In the genomic region with DNA sequence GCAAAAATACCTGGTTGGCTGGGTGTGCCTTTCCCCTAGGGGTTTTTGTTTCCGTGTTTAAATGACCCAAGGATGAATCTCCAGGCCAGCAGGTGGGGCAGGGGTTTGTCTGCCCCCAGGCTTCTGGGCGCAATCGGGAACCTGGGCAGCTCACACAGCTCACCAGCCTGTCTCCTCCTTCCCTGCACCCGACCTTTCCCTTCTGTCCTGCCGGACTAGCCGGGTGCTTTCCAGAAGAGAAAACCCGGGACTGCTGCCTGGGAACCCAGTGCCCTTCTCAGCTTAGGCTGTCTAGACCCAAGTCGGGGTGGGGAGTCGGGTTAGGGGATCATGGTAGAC, we compare ENCODE assay signal across 1 cellular context.
TF ChIP-seq lines count a peak whose summit lies in the region.

No MANE protein-coding gene starts in this region.

TF ChIP-seq in A549, 52 proteins besides CTCF, POLR2A, EP300 and RAD21 (continued from another document):
- no peak for TF ChIP-seq REST (IDR thresholded peaks at IDR 0.05)
- TF ChIP-seq NFE2L2 (conservative IDR thresholded peaks at IDR 0.05; ENCODE audit: low read length), result no peak
- TF ChIP-seq ZFP36 (IDR thresholded peaks at IDR 0.05; ENCODE audit: borderline replicate concordance, partially characterized antibody), result no peak
- TF ChIP-seq CHD2 (IDR thresholded peaks at IDR 0.05; ENCODE audit: low read length, partially characterized antibody), result no peak
- no peak for TF ChIP-seq HOXB13 (CRISPR knock-in tag; IDR thresholded peaks at IDR 0.05; ENCODE audit: low read depth)
- TF ChIP-seq NR3C1 (IDR thresholded peaks at IDR 0.05), result no peak
- no peak for TF ChIP-seq ESRRA (IDR thresholded peaks at IDR 0.05; ENCODE audit: borderline replicate concordance, low read length)
- TF ChIP-seq FOSB (CRISPR knock-in tag; IDR thresholded peaks at IDR 0.05), result no peak
- TF ChIP-seq MAFK (IDR thresholded peaks at IDR 0.05; ENCODE audit: partially characterized antibody), result no peak
- no peak for TF ChIP-seq CBX8 (IDR thresholded peaks at IDR 0.05)
- TF ChIP-seq HOXA7 (CRISPR knock-in tag; IDR thresholded peaks at IDR 0.05), result no peak
- no peak for TF ChIP-seq SREBF2 (IDR thresholded peaks at IDR 0.05)
- TF ChIP-seq NPAS2 (CRISPR knock-in tag; IDR thresholded peaks at IDR 0.05; ENCODE audit: borderline replicate concordance), result no peak
- no peak for TF ChIP-seq KDM1A (IDR thresholded peaks at IDR 0.05; ENCODE audit: low read depth)
- no peak for TF ChIP-seq USF2 (IDR thresholded peaks at IDR 0.05)
- TF ChIP-seq MYC (IDR thresholded peaks at IDR 0.05; ENCODE audit: borderline replicate concordance, low read length), result no peak
